1 cellular context compared by ENCODE assay signal in the genomic region with DNA sequence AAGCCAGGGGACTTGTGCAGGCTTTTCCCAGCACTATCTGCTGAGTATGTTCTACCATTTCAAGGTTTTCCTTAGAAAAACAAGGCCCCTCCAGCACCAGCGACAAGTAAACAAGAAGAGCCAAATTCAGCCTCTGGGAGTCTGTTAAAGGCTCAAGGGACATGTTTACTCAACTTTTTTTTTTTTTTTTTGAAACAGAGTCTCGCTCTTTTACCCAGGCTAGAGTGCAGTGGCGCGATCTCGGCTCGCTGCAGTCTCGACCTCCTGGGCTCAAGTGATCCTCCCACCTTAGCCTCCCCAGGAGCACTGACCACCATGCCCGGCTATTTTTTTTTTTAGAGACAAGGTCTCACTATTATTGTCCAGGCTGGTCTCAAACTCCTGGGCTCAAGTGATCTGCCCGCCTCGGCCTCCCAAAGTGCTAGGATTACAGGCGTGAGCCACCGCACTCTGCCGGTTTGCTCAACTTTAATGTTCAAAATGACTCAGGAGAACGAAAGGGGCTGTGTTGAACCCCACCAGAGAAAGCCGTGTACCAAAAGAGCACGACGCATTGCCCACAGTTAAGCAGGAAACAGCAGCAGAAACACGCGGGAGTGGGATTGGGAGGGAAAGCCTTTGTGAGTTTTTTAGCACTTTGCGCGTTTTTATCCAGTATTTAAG.
TF ChIP-seq lines count a peak whose summit lies in the region.

No MANE protein-coding gene starts in this region.

TF ChIP-seq in HepG2, 621 proteins besides CTCF, POLR2A, EP300 and RAD21 (continued from another document):
- TF ChIP-seq SRY (CRISPR knock-in tag; IDR thresholded peaks at IDR 0.05) (peak; percentile 73; the same call in 1 of the 2 replicates), ZMYM2 (CRISPR knock-in tag; IDR thresholded peaks at IDR 0.05) (peak; percentile 34; the same call in 1 of the 2 replicates), KDM6A (CRISPR knock-in tag; IDR thresholded peaks at IDR 0.05; ENCODE audit: low read depth) (peak; percentile 36; the same call in 1 of the 2 replicates), MED1 (CRISPR knock-in tag; IDR thresholded peaks at IDR 0.05) (peak; percentile 42), NR2F6 (IDR thresholded peaks at IDR 0.05) (0 out of 2 replicates have a peak, but pooled peaks have one; percentile 21), NR2F6 (CRISPR knock-in tag; IDR thresholded peaks at IDR 0.05) (no peak), ZBTB7A (CRISPR knock-in tag; IDR thresholded peaks at IDR 0.05) (no peak), ZNF143 (CRISPR knock-in tag; IDR thresholded peaks at IDR 0.05) (0 out of 2 replicates have a peak, but pooled peaks have one; percentile 7), SKI (IDR thresholded peaks at IDR 0.05; ENCODE audit: partially characterized antibody) (peak; percentile 50), KDM5B (CRISPR knock-in tag; IDR thresholded peaks at IDR 0.05; ENCODE audit: borderline replicate concordance) (no peak), ZNF431 (CRISPR knock-in tag; IDR thresholded peaks at IDR 0.05; ENCODE audit: borderline replicate concordance, low read depth) (no peak), ZNF556 (CRISPR knock-in tag; IDR thresholded peaks at IDR 0.05; ENCODE audit: borderline replicate concordance) (no peak)
- TF ChIP-seq, protein P1, sequence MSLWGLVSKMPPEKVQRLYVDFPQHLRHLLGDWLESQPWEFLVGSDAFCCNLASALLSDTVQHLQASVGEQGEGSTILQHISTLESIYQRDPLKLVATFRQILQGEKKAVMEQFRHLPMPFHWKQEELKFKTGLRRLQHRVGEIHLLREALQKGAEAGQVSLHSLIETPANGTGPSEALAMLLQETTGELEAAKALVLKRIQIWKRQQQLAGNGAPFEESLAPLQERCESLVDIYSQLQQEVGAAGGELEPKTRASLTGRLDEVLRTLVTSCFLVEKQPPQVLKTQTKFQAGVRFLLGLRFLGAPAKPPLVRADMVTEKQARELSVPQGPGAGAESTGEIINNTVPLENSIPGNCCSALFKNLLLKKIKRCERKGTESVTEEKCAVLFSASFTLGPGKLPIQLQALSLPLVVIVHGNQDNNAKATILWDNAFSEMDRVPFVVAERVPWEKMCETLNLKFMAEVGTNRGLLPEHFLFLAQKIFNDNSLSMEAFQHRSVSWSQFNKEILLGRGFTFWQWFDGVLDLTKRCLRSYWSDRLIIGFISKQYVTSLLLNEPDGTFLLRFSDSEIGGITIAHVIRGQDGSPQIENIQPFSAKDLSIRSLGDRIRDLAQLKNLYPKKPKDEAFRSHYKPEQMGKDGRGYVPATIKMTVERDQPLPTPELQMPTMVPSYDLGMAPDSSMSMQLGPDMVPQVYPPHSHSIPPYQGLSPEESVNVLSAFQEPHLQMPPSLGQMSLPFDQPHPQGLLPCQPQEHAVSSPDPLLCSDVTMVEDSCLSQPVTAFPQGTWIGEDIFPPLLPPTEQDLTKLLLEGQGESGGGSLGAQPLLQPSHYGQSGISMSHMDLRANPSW (CRISPR knock-in tag; IDR thresholded peaks at IDR 0.05; ENCODE audit: borderline replicate concordance), result 0 out of 2 replicates have a peak, but pooled peaks have one; percentile 15
- TF ChIP-seq, protein P2, sequence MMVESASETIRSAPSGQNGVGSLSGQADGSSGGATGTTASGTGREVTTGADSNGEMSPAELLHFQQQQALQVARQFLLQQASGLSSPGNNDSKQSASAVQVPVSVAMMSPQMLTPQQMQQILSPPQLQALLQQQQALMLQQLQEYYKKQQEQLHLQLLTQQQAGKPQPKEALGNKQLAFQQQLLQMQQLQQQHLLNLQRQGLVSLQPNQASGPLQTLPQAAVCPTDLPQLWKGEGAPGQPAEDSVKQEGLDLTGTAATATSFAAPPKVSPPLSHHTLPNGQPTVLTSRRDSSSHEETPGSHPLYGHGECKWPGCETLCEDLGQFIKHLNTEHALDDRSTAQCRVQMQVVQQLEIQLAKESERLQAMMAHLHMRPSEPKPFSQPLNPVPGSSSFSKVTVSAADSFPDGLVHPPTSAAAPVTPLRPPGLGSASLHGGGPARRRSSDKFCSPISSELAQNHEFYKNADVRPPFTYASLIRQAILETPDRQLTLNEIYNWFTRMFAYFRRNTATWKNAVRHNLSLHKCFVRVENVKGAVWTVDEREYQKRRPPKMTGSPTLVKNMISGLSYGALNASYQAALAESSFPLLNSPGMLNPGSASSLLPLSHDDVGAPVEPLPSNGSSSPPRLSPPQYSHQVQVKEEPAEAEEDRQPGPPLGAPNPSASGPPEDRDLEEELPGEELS (CRISPR knock-in tag; IDR thresholded peaks at IDR 0.05), result peak; percentile 81
TF ChIP-seq in HepG2: peak in this region for 70.
